ENCODE assay signal across 13 cellular contexts in the genomic region with DNA sequence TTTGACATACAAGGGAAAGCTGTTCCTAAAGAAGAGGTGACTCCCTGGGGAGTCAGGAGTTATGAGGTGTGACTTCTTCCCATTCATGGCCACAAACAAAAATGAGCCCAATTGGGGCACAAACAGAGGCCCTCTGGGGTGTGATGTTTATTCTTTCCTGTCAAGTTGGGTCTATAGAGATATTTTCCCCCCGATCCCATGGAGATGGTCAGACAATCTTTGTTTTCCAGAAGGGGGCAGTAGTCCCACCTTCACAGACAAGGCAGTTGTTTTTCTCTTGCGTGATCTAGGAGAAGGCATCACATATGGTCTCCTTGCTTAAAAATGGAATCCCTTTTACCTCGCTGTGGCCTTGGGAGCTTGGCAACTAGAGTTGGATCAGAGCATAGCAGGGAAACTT.
DNase-seq lines count a peak whose midpoint lies in the region; ATAC-seq and TF ChIP-seq lines count a peak whose summit lies in the region.
"Had no signal": no experiment of that assay in that cellular context is flagged by ENCODE, and none has a peak within 500 bp of the region (broad histone marks: within the 10 kb centered on the region; RNA-seq: fewer than 3 reads in every experiment).

No MANE protein-coding gene starts in this region.

- intact Hi-C loops in Panc1 (cut with micrococcal nuclease; ENCODE audit: unreplicated experiment) (loop anchor here (5.0 kb wide), 1 partner anchor 65 kb away; no protein-coding TSS in a partner anchor), head of caudate nucleus (cut with DNase I) (no loop called here)

- ATAC-seq in GM23338 = peak; percentile 67
- no peak for ATAC-seq in Panc1
- no peak for ATAC-seq in GM18519 (IDR thresholded peaks at IDR 0.05; ENCODE audit: low FRiP score, unreplicated experiment)
- ATAC-seq: effector memory CD8-positive, alpha-beta T cell had no signal

- BruUV-seq in Panc1 (replicated peaks; lab: Mats Ljungman, UMichigan) = no TSS peak

- H3K4me1 ChIP-seq in GM23338 (ENCODE audit: insufficient read depth) (peaks cover 19% of the 10 kb centered on the region; the same call in 1 of the 2 replicates), Panc1 (ENCODE audit: control insufficient read depth, insufficient read depth, low read length) (no peaks in the 10 kb centered on the region)

- H3K79me2 ChIP-seq in GM23338 (replicated peaks; ENCODE audit: insufficient read depth) = no peaks in the 10 kb centered on the region

- CTCF ChIA-PET in Panc1 (lab: Charles Lee) = no interaction called here

- peaks cover 4% of the 10 kb centered on the region for H3K27me3 Mint-ChIP-seq in GM23338 (ENCODE audit: insufficient read depth, low read depth, poor library complexity)

- H3K27ac Mint-ChIP-seq in GM23338 = no peak overlapping the region
- H3K27ac Mint-ChIP-seq: effector memory CD8-positive, alpha-beta T cell had no signal

- H3K4me3 Mint-ChIP-seq in GM23338 = no peak overlapping the region
- H3K4me3 Mint-ChIP-seq: effector memory CD8-positive, alpha-beta T cell had no signal

- no peaks in the 10 kb centered on the region for H3K9me2 ChIP-seq in GM23338 (ENCODE audit: insufficient read depth)

- H3K27ac ChIP-seq in C4-2B (no peak overlapping the region), GM23338 (ENCODE audit: low read depth) (no peak overlapping the region), Panc1 (ENCODE audit: low read length) (no peak overlapping the region), coronary artery (no peak overlapping the region)
- H3K27ac ChIP-seq: ovary, skin epidermis had no signal

- H3K4me3 ChIP-seq in GM23338 (no peak overlapping the region), Panc1 (ENCODE audit: low read depth in 2 of 2, low read length in 2 of 2) (no peak overlapping the region), epithelial cell of proximal tubule (ENCODE audit: low read depth, low read length) (no peak overlapping the region), coronary artery (no peak overlapping the region)
- H3K4me3 ChIP-seq: ovary, skin epidermis had no signal

- no peak overlapping the region for H3K4me2 ChIP-seq in GM23338

- no peaks in the 10 kb centered on the region for H3K27me3 ChIP-seq in GM23338 (ENCODE audit: insufficient read depth)
- H3K27me3 ChIP-seq in Panc1 (ENCODE audit: control insufficient read depth, insufficient read depth, low read length) = 0 out of 2 replicates have a peak, but pooled peaks cover 3% of the 10 kb centered on the region
- H3K27me3 ChIP-seq: ovary had no signal

- H3F3A ChIP-seq in GM23338 (replicated peaks; ENCODE audit: low read depth) = no peaks in the 10 kb centered on the region

- DNase-seq in GM23338 (ENCODE audit: low spot score) (peak; percentile 54), Panc1 (ENCODE audit: low read depth, low spot score) (no peak), epithelial cell of proximal tubule (ENCODE audit: low read depth) (no peak), HuH-7.5 (ENCODE audit: low spot score) (no peak), head of caudate nucleus (no peak), coronary artery (ENCODE audit: low spot score) (no peak)
- DNase-seq: AML-193; caudate nucleus; effector memory CD8-positive, alpha-beta T cell; ovary had no signal

- H2AFZ ChIP-seq in GM23338 = no peak overlapping the region

- in situ Hi-C loops in Panc1 (cut with HindIII; ENCODE audit: low pct_unique_long_range_greater_than_20kb, low sequenced_read_pairs) = no loop called here

- H3K9me3 ChIP-seq in Panc1 (ENCODE audit: control insufficient read depth, insufficient read depth, low read depth, low read length) = no peaks in the 10 kb centered on the region
- H3K9me3 ChIP-seq: ovary had no signal

- H3K36me3 Mint-ChIP-seq in GM23338 (ENCODE audit: low read depth) = no peaks in the 10 kb centered on the region

- TF ChIP-seq CTCF in C4-2B (conservative IDR thresholded peaks at IDR 0.05) = peak; percentile 31
- TF ChIP-seq CTCF in GM23338 (conservative IDR thresholded peaks at IDR 0.05; ENCODE audit: low read depth in 2 of 2) = peak; percentile 57 to 73
- TF ChIP-seq CTCF in Panc1 (IDR thresholded peaks at IDR 0.05) = peak; percentile 34
- TF ChIP-seq CTCF in epithelial cell of proximal tubule (conservative IDR thresholded peaks at IDR 0.05; ENCODE audit: low read depth, low read length) = peak; percentile 33
- no peak for TF ChIP-seq CTCF in coronary artery (IDR thresholded peaks at IDR 0.05)

- POLR2A ChIA-PET in Panc1 (lab: Charles Lee) = no interaction called here

- peaks cover 14% of the 10 kb centered on the region; the same call in 2 of the 3 replicates for H3K4me1 Mint-ChIP-seq in GM23338

- H3K9me3 Mint-ChIP-seq in GM23338 = no peaks in the 10 kb centered on the region
- H3K9me3 Mint-ChIP-seq: effector memory CD8-positive, alpha-beta T cell had no signal

- H3K36me3 ChIP-seq in GM23338 (ENCODE audit: insufficient read depth) (no peaks in the 10 kb centered on the region), Panc1 (ENCODE audit: control insufficient read depth, insufficient read depth, low read length) (no peaks in the 10 kb centered on the region)
- H3K36me3 ChIP-seq: ovary had no signal

- H4K20me1 ChIP-seq in GM23338 (replicated peaks; ENCODE audit: insufficient read depth) = no peaks in the 10 kb centered on the region

TF ChIP-seq in GM23338, 12 proteins besides CTCF, POLR2A, EP300 and RAD21 (continues in another document):
- TF ChIP-seq EZH2phosphoT487 (IDR thresholded peaks at IDR 0.05; ENCODE audit: unreplicated experiment) (no peak), NANOG (IDR thresholded peaks at IDR 0.05; ENCODE audit: borderline replicate concordance) (no peak), EZH2 (IDR thresholded peaks at IDR 0.05; ENCODE audit: low read depth, unreplicated experiment) (no peak), JUNB (IDR thresholded peaks at IDR 0.05; ENCODE audit: unreplicated experiment) (no peak)
- TF ChIP-seq, protein P1, sequence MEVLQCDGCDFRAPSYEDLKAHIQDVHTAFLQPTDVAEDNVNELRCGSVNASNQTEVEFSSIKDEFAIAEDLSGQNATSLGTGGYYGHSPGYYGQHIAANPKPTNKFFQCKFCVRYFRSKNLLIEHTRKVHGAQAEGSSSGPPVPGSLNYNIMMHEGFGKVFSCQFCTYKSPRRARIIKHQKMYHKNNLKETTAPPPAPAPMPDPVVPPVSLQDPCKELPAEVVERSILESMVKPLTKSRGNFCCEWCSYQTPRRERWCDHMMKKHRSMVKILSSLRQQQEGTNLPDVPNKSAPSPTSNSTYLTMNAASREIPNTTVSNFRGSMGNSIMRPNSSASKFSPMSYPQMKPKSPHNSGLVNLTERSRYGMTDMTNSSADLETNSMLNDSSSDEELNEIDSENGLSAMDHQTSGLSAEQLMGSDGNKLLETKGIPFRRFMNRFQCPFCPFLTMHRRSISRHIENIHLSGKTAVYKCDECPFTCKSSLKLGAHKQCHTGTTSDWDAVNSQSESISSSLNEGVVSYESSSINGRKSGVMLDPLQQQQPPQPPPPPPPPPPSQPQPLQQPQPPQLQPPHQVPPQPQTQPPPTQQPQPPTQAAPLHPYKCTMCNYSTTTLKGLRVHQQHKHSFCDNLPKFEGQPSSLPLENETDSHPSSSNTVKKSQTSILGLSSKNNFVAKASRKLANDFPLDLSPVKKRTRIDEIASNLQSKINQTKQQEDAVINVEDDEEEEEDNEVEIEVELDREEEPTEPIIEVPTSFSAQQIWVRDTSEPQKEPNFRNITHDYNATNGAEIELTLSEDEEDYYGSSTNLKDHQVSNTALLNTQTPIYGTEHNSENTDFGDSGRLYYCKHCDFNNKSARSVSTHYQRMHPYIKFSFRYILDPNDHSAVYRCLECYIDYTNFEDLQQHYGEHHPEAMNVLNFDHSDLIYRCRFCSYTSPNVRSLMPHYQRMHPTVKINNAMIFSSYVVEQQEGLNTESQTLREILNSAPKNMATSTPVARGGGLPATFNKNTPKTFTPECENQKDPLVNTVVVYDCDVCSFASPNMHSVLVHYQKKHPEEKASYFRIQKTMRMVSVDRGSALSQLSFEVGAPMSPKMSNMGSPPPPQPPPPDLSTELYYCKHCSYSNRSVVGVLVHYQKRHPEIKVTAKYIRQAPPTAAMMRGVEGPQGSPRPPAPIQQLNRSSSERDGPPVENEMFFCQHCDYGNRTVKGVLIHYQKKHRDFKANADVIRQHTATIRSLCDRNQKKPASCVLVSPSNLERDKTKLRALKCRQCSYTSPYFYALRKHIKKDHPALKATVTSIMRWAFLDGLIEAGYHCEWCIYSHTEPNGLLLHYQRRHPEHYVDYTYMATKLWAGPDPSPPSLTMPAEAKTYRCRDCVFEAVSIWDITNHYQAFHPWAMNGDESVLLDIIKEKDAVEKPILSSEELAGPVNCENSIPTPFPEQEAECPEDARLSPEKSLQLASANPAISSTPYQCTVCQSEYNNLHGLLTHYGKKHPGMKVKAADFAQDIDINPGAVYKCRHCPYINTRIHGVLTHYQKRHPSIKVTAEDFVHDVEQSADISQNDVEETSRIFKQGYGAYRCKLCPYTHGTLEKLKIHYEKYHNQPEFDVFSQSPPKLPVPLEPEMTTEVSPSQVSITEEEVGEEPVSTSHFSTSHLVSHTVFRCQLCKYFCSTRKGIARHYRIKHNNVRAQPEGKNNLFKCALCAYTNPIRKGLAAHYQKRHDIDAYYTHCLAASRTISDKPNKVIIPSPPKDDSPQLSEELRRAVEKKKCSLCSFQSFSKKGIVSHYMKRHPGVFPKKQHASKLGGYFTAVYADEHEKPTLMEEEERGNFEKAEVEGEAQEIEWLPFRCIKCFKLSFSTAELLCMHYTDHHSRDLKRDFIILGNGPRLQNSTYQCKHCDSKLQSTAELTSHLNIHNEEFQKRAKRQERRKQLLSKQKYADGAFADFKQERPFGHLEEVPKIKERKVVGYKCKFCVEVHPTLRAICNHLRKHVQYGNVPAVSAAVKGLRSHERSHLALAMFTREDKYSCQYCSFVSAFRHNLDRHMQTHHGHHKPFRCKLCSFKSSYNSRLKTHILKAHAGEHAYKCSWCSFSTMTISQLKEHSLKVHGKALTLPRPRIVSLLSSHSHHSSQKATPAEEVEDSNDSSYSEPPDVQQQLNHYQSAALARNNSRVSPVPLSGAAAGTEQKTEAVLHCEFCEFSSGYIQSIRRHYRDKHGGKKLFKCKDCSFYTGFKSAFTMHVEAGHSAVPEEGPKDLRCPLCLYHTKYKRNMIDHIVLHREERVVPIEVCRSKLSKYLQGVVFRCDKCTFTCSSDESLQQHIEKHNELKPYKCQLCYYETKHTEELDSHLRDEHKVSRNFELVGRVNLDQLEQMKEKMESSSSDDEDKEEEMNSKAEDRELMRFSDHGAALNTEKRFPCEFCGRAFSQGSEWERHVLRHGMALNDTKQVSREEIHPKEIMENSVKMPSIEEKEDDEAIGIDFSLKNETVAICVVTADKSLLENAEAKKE (CRISPR knock-in tag; IDR thresholded peaks at IDR 0.05) = no peak
- TF ChIP-seq, protein P2, sequence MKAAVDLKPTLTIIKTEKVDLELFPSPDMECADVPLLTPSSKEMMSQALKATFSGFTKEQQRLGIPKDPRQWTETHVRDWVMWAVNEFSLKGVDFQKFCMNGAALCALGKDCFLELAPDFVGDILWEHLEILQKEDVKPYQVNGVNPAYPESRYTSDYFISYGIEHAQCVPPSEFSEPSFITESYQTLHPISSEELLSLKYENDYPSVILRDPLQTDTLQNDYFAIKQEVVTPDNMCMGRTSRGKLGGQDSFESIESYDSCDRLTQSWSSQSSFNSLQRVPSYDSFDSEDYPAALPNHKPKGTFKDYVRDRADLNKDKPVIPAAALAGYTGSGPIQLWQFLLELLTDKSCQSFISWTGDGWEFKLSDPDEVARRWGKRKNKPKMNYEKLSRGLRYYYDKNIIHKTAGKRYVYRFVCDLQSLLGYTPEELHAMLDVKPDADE (IDR thresholded peaks at IDR 0.05) = no peak
